ENCODE assay signal across 8 cellular contexts in the genomic region with DNA sequence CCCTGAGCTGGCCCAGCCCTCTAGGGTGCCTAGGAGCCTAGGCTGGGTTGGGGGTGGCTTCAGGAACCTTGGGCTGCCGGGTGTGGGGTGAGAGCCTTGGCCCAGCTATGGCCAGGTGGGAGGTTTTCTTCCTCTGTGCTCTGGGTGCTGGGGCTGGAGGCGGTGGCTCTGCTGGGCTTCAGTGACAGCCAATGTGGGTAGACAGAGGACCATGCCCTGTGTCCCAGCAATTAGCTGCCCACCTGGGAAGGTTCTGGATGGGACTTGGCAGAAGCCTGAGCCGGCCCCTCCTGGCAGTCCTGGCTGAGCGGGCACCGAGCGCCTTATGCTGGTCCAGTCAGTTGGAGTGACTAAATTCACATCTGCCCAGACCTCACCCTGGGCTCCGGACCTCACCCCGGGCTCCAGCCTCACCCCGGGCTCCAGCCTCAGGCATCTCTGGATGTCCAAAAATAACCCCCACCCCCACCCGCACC. TPM values are rescaled to one million over a fixed set of nuclear protein-coding genes. Genes with fewer than 3 reads are reported as not detected.
DNase-seq lines count a peak whose midpoint lies in the region; ATAC-seq and TF ChIP-seq lines count a peak whose summit lies in the region.

No MANE protein-coding gene starts in this region.

- ATAC-seq in activated T-helper 17 cell treated with anti-CD3 and anti-CD28 coated beads, Interleukin-2, amount 50 U/mL, for 72 hours (replicated peaks), result no peak
- ATAC-seq in left lung (no peak), GM18861 (IDR thresholded peaks at IDR 0.05; ENCODE audit: unreplicated experiment) (no peak)

- H3K4me1 ChIP-seq in left lung (peaks cover 0 to 34% of the 10 kb centered on the region in 2 donors), sigmoid colon (peaks cover 0 to 28% (median 26%) of the 10 kb centered on the region in 4 donors)

- peaks cover 18% of the 10 kb centered on the region for H3K27me3 Mint-ChIP-seq in HFFc6 (ENCODE audit: insufficient read depth)
- peaks cover 31% of the 10 kb centered on the region for H3K27me3 Mint-ChIP-seq in activated T-helper 17 cell treated with anti-CD3 and anti-CD28 coated beads, Interleukin-2, amount 50 U/mL, for 72 hours

- H3K4me1 Mint-ChIP-seq in HFFc6 (ENCODE audit: low read depth), result no peaks in the 10 kb centered on the region
- no peaks in the 10 kb centered on the region for H3K4me1 Mint-ChIP-seq in activated T-helper 17 cell treated with anti-CD3 and anti-CD28 coated beads, Interleukin-2, amount 50 U/mL, for 72 hours

- TF ChIP-seq CTCF in HFFc6 (IDR thresholded peaks at IDR 0.05) (no peak), left lung (IDR thresholded peaks at IDR 0.05) (no peak), sigmoid colon (IDR thresholded peaks at IDR 0.05) (no peak)

- H3K27me3 ChIP-seq in left lung, result peaks cover 0 to 45% of the 10 kb centered on the region in 2 donors
- H3K27me3 ChIP-seq in sigmoid colon, result no peaks in the 10 kb centered on the region

- no peak for TF ChIP-seq POLR2A in sigmoid colon (IDR thresholded peaks at IDR 0.05)

- H3K27ac ChIP-seq in left lung (no peak overlapping the region), sigmoid colon (peak overlapping the region; percentile 38 to 70 (median 66))

- no peaks in the 10 kb centered on the region for H3K36me3 Mint-ChIP-seq in HFFc6 (ENCODE audit: low read depth)
- H3K36me3 Mint-ChIP-seq in activated T-helper 17 cell treated with anti-CD3 and anti-CD28 coated beads, Interleukin-2, amount 50 U/mL, for 72 hours (ENCODE audit: low read depth), result no peaks in the 10 kb centered on the region

- intact Hi-C loops in left lung (cut with DNase I), result loop anchor here in 1 of 2 donors (5.0 kb wide), 1 partner anchor 156 kb away; no protein-coding TSS in a partner anchor
- intact Hi-C loops in sigmoid colon (cut with DNase I), result loop anchor here (1.0 to 2.0 kb wide), 3 partner anchors 48 to 154 kb away; a partner anchor contains a TSS

- no peak overlapping the region for H3K4me3 ChIP-seq in left lung
- H3K4me3 ChIP-seq in sigmoid colon, result peak overlapping the region in 2 of 4 donors; percentile 74 to 84

- TF ChIP-seq EP300 in sigmoid colon (IDR thresholded peaks at IDR 0.05), result no peak

- WGBS in sigmoid colon, 2 donors, result 77 to 86% methylated on average over 10 of the region's 10 CpGs

- H3K27ac Mint-ChIP-seq in HFFc6, result no peak overlapping the region
- no peak overlapping the region for H3K27ac Mint-ChIP-seq in activated T-helper 17 cell treated with anti-CD3 and anti-CD28 coated beads, Interleukin-2, amount 50 U/mL, for 72 hours

- no peaks in the 10 kb centered on the region for H3K9me3 Mint-ChIP-seq in HFFc6
- H3K9me3 Mint-ChIP-seq in activated T-helper 17 cell treated with anti-CD3 and anti-CD28 coated beads, Interleukin-2, amount 50 U/mL, for 72 hours, result no peaks in the 10 kb centered on the region

- DNase-seq in HFFc6 (no peak), left lung (peak; percentile 33 to 58), sigmoid colon (peak; percentile 71), NCI-H69 (lab: John Stamatoyannopoulos, UW) (no peak), AG20443 (ENCODE audit: low spot score) (no peak)
- DNase-seq in stimulated activated CD4-positive, alpha-beta T cell treated with anti-CD3 and anti-CD28 coated beads, Interleukin-1b, Interleukin-23, amount 100 ng/mL, for 48 hours, result no peak

- no peaks in the 10 kb centered on the region for H3K9me3 ChIP-seq in left lung
- H3K9me3 ChIP-seq in sigmoid colon, result no peaks in the 10 kb centered on the region

- peak overlapping the region; percentile 69 for H3K4me3 Mint-ChIP-seq in HFFc6
- H3K4me3 Mint-ChIP-seq in activated T-helper 17 cell treated with anti-CD3 and anti-CD28 coated beads, Interleukin-2, amount 50 U/mL, for 72 hours, result peak overlapping the region; percentile 33

- H3K36me3 ChIP-seq in left lung, result no peaks in the 10 kb centered on the region
- no peaks in the 10 kb centered on the region for H3K36me3 ChIP-seq in sigmoid colon

RNA-seq across cellular contexts. Expression of a gene that starts 46.8 kb away (rescaled TPM):
- total RNA-seq in HFFc6 (2021; fragmentation: NEBNext Ultra II Directional; extraction: Animal tissue kit (Norgen Biotek cat#: 25700)), result under 1 TPM; 0.28 to 0.62 (median 0.49) TPM
- total RNA-seq in activated T-helper 17 cell treated with anti-CD3 and anti-CD28 coated beads, Interleukin-2, amount 50 U/mL, for 72 hours, result under 1 TPM; 0.04 to 0.16 TPM
- total RNA-seq in left lung (1 to 10 TPM; 1.2 to 1.5 TPM), sigmoid colon (1 to 10 TPM in 3 of 4 donors, under 1 TPM in 1; 0.36 to 2.0 (median 1.6) TPM)
- under 1 TPM in 2 of 3 donors, not detected in 1; under 0.01 to 0.35 TPM for polyA plus RNA-seq in sigmoid colon

Comparison
In these comparisons a context has a peak if more than half of its experiments do, and no peak if none do; other contexts are left out.
1. DNase-seq: peak in left lung (2 of 2) and sigmoid colon (single experiment); none in HFFc6 (single experiment), NCI-H69 (single experiment), stimulated activated CD4-positive, alpha-beta T cell treated with anti-CD3 and anti-CD28 coated beads, Interleukin-1b, Interleukin-23, amount 100 ng/mL, for 48 hours (single experiment) and AG20443 (single experiment).
2. H3K27ac ChIP-seq: peak in sigmoid colon (4 of 4); none in left lung (0 of 2).